In the genomic region with DNA sequence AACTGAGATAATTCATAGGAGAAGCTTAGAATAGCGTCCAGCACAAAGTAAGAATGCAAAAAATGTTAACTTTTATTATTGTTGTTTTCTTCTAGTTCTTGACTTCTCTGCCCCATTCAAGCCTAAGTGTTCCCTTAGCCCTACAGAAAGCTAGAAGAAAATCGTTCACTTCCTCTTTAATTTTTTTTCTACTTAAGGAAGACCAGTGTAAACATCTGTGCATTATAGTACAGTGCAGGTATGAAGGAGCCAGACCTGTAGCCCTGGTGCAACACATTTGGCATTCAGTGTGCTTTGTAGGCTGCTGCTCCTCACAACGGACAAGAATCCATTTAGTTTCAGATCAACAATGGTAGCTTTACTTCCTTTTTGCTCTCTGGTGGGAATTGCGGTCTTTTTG, we compare ENCODE assay signal across 1 cellular context.
TF ChIP-seq lines count a peak whose summit lies in the region.

No MANE protein-coding gene starts in this region.

TF ChIP-seq in GM12878, 131 proteins besides CTCF, POLR2A, EP300 and RAD21:
- peak; percentile 79 for TF ChIP-seq SPI1 (IDR thresholded peaks at IDR 0.05; ENCODE audit: borderline replicate concordance, insufficient read depth, low read depth, low read length)
- no peak for TF ChIP-seq ZBTB11 (CRISPR knock-in tag; IDR thresholded peaks at IDR 0.05)
